In genomic region chr5:171544913-171545550, GRCh38 we compare ENCODE assay signal across 26 cellular contexts.
"Had no signal": no experiment of that assay in that cellular context is flagged by ENCODE, and none has a peak within 500 bp of the region (broad histone marks: within the 10 kb centered on the region; RNA-seq: fewer than 3 reads in every experiment).

No MANE protein-coding gene starts in this region.

- ATAC-seq: naive thymus-derived CD4-positive, alpha-beta T cell; natural killer cell; pancreas; psoas muscle; right cardiac atrium; right lobe of liver; stimulated activated memory B cell treated with anti-CD40 and anti-IgM and Interleukin-4, amounts not matched to agents 10 μg/mL and 1 μg/mL and 100 μg/mL, for 72 hours; stimulated activated naive CD8-positive, alpha-beta T cell treated with anti-CD3 and anti-CD28 coated beads, Interleukin-15, amount 100 ng/mL, for 72 hours; stimulated activated naive CD8-positive, alpha-beta T cell treated with anti-CD3 and anti-CD28 coated beads, Interleukin-15, Interleukin-2, amounts not matched to agents 100 U/mL and 50 U/mL, for 24 hours had no signal

- H3K9me3 ChIP-seq: neutrophil, pancreas, psoas muscle, right lobe of liver, sigmoid colon, thoracic aorta, thyroid gland, tibial nerve, upper lobe of left lung, vagina had no signal

- H3K27me3 ChIP-seq: neural progenitor cell, neutrophil, pancreas, right lobe of liver, sigmoid colon, thyroid gland, tibial nerve, upper lobe of left lung, vagina had no signal

- DNase-seq: naive thymus-derived CD4-positive, alpha-beta T cell; natural killer cell; nucleus accumbens; pancreas; psoas muscle; right cardiac atrium; right lobe of liver; sigmoid colon; small intestine; stimulated activated CD4-positive, alpha-beta T cell treated with anti-CD3 and anti-CD28 coated beads, Interleukin-15, amount 100 ng/mL, for 24 hours; stimulated activated CD4-positive, alpha-beta T cell treated with anti-CD3 and anti-CD28 coated beads, Interleukin-2, amount 100 ng/mL, for 24 hours; stimulated activated CD4-positive, alpha-beta T cell treated with anti-CD3 and anti-CD28 coated beads, Interleukin-2, amount 100 ng/mL, for 48 hours; stimulated activated CD4-positive, alpha-beta T cell treated with anti-CD3 and anti-CD28 coated beads, Interleukin-4, amount 100 ng/mL, for 24 hours; stimulated activated naive CD4-positive, alpha-beta T cell; stimulated activated naive CD8-positive, alpha-beta T cell treated with anti-CD3 and anti-CD28 coated beads, Interleukin-15, amount 100 ng/mL, for 72 hours; stimulated activated naive CD8-positive, alpha-beta T cell treated with anti-CD3 and anti-CD28 coated beads, Interleukin-15, Interleukin-2, amounts not matched to agents 100 U/mL and 50 U/mL, for 24 hours; thyroid gland; trophoblast cell; upper lobe of left lung had no signal

- H3K36me3 ChIP-seq: neural progenitor cell, neutrophil, pancreas, right lobe of liver, sigmoid colon, thoracic aorta, thyroid gland, tibial nerve, upper lobe of left lung, vagina had no signal

- H3K27ac ChIP-seq: neural progenitor cell, neutrophil, pancreas, psoas muscle, right lobe of liver, sigmoid colon, thoracic aorta, thyroid gland, tibial nerve, upper lobe of left lung, vagina had no signal

- H3K36me3 Mint-ChIP-seq: naive thymus-derived CD4-positive, alpha-beta T cell; natural killer cell; neural progenitor cell; stimulated activated memory B cell treated with anti-CD40 and anti-IgM and Interleukin-4, amounts not matched to agents 10 μg/mL and 1 μg/mL and 100 μg/mL, for 72 hours had no signal

- H3K9me3 Mint-ChIP-seq: natural killer cell; nephron; neural progenitor cell; stimulated activated naive CD8-positive, alpha-beta T cell treated with anti-CD3 and anti-CD28 coated beads, Interleukin-15, amount 100 ng/mL, for 72 hours had no signal

- H3K27ac Mint-ChIP-seq: naive thymus-derived CD4-positive, alpha-beta T cell; natural killer cell; nephron; neural progenitor cell; stimulated activated memory B cell treated with anti-CD40 and anti-IgM and Interleukin-4, amounts not matched to agents 10 μg/mL and 1 μg/mL and 100 μg/mL, for 72 hours; stimulated activated naive CD8-positive, alpha-beta T cell treated with anti-CD3 and anti-CD28 coated beads, Interleukin-15, amount 100 ng/mL, for 72 hours had no signal

- H3K4me3 ChIP-seq: neural progenitor cell, pancreas, psoas muscle, right lobe of liver, sigmoid colon, thoracic aorta, thyroid gland, tibial nerve, upper lobe of left lung, vagina had no signal

- H3K4me3 Mint-ChIP-seq: naive thymus-derived CD4-positive, alpha-beta T cell; natural killer cell; nephron; neural progenitor cell; stimulated activated memory B cell treated with anti-CD40 and anti-IgM and Interleukin-4, amounts not matched to agents 10 μg/mL and 1 μg/mL and 100 μg/mL, for 72 hours; stimulated activated naive CD8-positive, alpha-beta T cell treated with anti-CD3 and anti-CD28 coated beads, Interleukin-15, amount 100 ng/mL, for 72 hours had no signal

- H3K4me1 Mint-ChIP-seq: natural killer cell; stimulated activated memory B cell treated with anti-CD40 and anti-IgM and Interleukin-4, amounts not matched to agents 10 μg/mL and 1 μg/mL and 100 μg/mL, for 72 hours; stimulated activated naive CD8-positive, alpha-beta T cell treated with anti-CD3 and anti-CD28 coated beads, Interleukin-15, amount 100 ng/mL, for 72 hours had no signal

- H3K4me1 ChIP-seq: neural progenitor cell, pancreas, right lobe of liver, sigmoid colon, thyroid gland, upper lobe of left lung, vagina had no signal
